ENCODE assay signal across 1 cellular context in genomic region chr16:57001026-57001669, GRCh38.
TF ChIP-seq lines count a peak whose summit lies in the region.

No MANE protein-coding gene starts in this region.

TF ChIP-seq in endothelial cell of umbilical vein, 7 proteins besides CTCF, POLR2A, EP300 and RAD21:
- TF ChIP-seq MYC (IDR thresholded peaks at IDR 0.05; ENCODE audit: low read depth, low read length) = no peak
- no peak for TF ChIP-seq GATA2 (IDR thresholded peaks at IDR 0.05; ENCODE audit: insufficient read depth, insufficient read length, low read depth, low read length)
- TF ChIP-seq, protein P1, sequence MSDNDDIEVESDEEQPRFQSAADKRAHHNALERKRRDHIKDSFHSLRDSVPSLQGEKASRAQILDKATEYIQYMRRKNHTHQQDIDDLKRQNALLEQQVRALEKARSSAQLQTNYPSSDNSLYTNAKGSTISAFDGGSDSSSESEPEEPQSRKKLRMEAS (IDR thresholded peaks at IDR 0.05; ENCODE audit: insufficient read depth, insufficient read length) = no peak
- TF ChIP-seq EZH2 (IDR thresholded peaks at IDR 0.05; ENCODE audit: borderline replicate concordance, low read depth, low read length, severe bottlenecking) = no peak
- TF ChIP-seq POLR2AphosphoS5 (IDR thresholded peaks at IDR 0.05; ENCODE audit: insufficient read depth, low read depth, low read length) = no peak
- TF ChIP-seq JUN (IDR thresholded peaks at IDR 0.05; ENCODE audit: borderline replicate concordance, insufficient read depth, insufficient read length, low read depth) = no peak
- TF ChIP-seq FOS (IDR thresholded peaks at IDR 0.05; ENCODE audit: borderline replicate concordance, insufficient read depth, low read length) = no peak
